1 cellular context compared by ENCODE assay signal in genomic region chr2:27753744-27754588, GRCh38.
TF ChIP-seq lines count a peak whose summit lies in the region.

No MANE protein-coding gene starts in this region.

TF ChIP-seq in HepG2, 621 proteins besides CTCF, POLR2A, EP300 and RAD21 (continued from another document and continues in another):
- no peak for TF ChIP-seq CERS6 (CRISPR knock-in tag; IDR thresholded peaks at IDR 0.05)
- peak; percentile 94 for TF ChIP-seq ERF (CRISPR knock-in tag; IDR thresholded peaks at IDR 0.05)
- no peak for TF ChIP-seq ZNF577 (CRISPR knock-in tag; IDR thresholded peaks at IDR 0.05; ENCODE audit: borderline replicate concordance, low read depth)
- no peak for TF ChIP-seq NFE2L1 (CRISPR knock-in tag; IDR thresholded peaks at IDR 0.05; ENCODE audit: borderline replicate concordance)
- no peak for TF ChIP-seq ZNF782 (CRISPR knock-in tag; IDR thresholded peaks at IDR 0.05; ENCODE audit: borderline replicate concordance)
- 0 out of 2 replicates have a peak, but pooled peaks have one; percentile 39 for TF ChIP-seq DRAP1 (CRISPR knock-in tag; IDR thresholded peaks at IDR 0.05)
- TF ChIP-seq KLF13 (CRISPR knock-in tag; IDR thresholded peaks at IDR 0.05): no peak
- peak; percentile 66; the same call in 1 of the 2 replicates for TF ChIP-seq KLF6 (CRISPR knock-in tag; IDR thresholded peaks at IDR 0.05)
- TF ChIP-seq ZNF691 (CRISPR knock-in tag; IDR thresholded peaks at IDR 0.05; ENCODE audit: borderline replicate concordance, low read depth): peak; percentile 62; the same call in 1 of the 2 replicates
- no peak for TF ChIP-seq ZNF101 (CRISPR knock-in tag; IDR thresholded peaks at IDR 0.05; ENCODE audit: borderline replicate concordance, low read depth)
- TF ChIP-seq ZNF326 (CRISPR knock-in tag; IDR thresholded peaks at IDR 0.05; ENCODE audit: borderline replicate concordance): no peak; the same call in 1 of the 2 replicates
- no peak for TF ChIP-seq ZFAT (CRISPR knock-in tag; conservative IDR thresholded peaks at IDR 0.05)
- TF ChIP-seq ZBTB37 (CRISPR knock-in tag; IDR thresholded peaks at IDR 0.05): no peak
- peak; percentile 36 to 92; a peak in 1 of 4 replicates for TF ChIP-seq HMGXB4 (CRISPR knock-in tag; IDR thresholded peaks at IDR 0.05; ENCODE audit: borderline replicate concordance in 1 of 2, low read depth in 1 of 2)
- peak; percentile 65; the same call in 1 of the 2 replicates for TF ChIP-seq ATF2 (CRISPR knock-in tag; IDR thresholded peaks at IDR 0.05)
- no peak for TF ChIP-seq PLSCR1 (CRISPR knock-in tag; IDR thresholded peaks at IDR 0.05; ENCODE audit: borderline replicate concordance)
- TF ChIP-seq PITX1 (CRISPR knock-in tag; IDR thresholded peaks at IDR 0.05): no peak
- TF ChIP-seq ZKSCAN8 (CRISPR knock-in tag; IDR thresholded peaks at IDR 0.05; ENCODE audit: borderline replicate concordance): peak; percentile 71; the same call in 1 of the 2 replicates
- no peak for TF ChIP-seq ZBTB8A (CRISPR knock-in tag; IDR thresholded peaks at IDR 0.05; ENCODE audit: borderline replicate concordance, low read depth)
- no peak for TF ChIP-seq ZNF615 (CRISPR knock-in tag; IDR thresholded peaks at IDR 0.05; ENCODE audit: borderline replicate concordance)
- peak; percentile 84 for TF ChIP-seq SALL1 (CRISPR knock-in tag; IDR thresholded peaks at IDR 0.05)
- TF ChIP-seq ZBTB7A (CRISPR knock-in tag; IDR thresholded peaks at IDR 0.05): no peak
- no peak for TF ChIP-seq HNRNPLL (IDR thresholded peaks at IDR 0.05; ENCODE audit: low read depth, low read length, poor library complexity, severe bottlenecking)
- TF ChIP-seq GPBP1L1 (CRISPR knock-in tag; IDR thresholded peaks at IDR 0.05): no peak
- TF ChIP-seq ISX (CRISPR knock-in tag; conservative IDR thresholded peaks at IDR 0.05): no peak
- TF ChIP-seq ZNF329 (CRISPR knock-in tag; IDR thresholded peaks at IDR 0.05; ENCODE audit: low read depth): no peak
- TF ChIP-seq MEIS2 (CRISPR knock-in tag; IDR thresholded peaks at IDR 0.05): peak; percentile 56; the same call in 1 of the 2 replicates
- TF ChIP-seq ARNT (IDR thresholded peaks at IDR 0.05): no peak
- TF ChIP-seq ZNF513 (CRISPR knock-in tag; conservative IDR thresholded peaks at IDR 0.05): no peak
- no peak for TF ChIP-seq ZNF576 (CRISPR knock-in tag; IDR thresholded peaks at IDR 0.05)
- no peak for TF ChIP-seq ZNF749 (CRISPR knock-in tag; IDR thresholded peaks at IDR 0.05; ENCODE audit: borderline replicate concordance)
- peak; percentile 32; the same call in 1 of the 2 replicates for TF ChIP-seq SIX1 (CRISPR knock-in tag; IDR thresholded peaks at IDR 0.05; ENCODE audit: borderline replicate concordance)
- TF ChIP-seq ZNF24 (IDR thresholded peaks at IDR 0.05): 0 out of 2 replicates have a peak, but pooled peaks have one; percentile 32
- TF ChIP-seq GMEB2 (CRISPR knock-in tag; IDR thresholded peaks at IDR 0.05; ENCODE audit: low read depth): no peak
- TF ChIP-seq NFYC (CRISPR knock-in tag; IDR thresholded peaks at IDR 0.05): no peak; the same call in 1 of the 2 replicates
- no peak for TF ChIP-seq KLF9 (CRISPR knock-in tag; IDR thresholded peaks at IDR 0.05; ENCODE audit: low read depth)
- no peak for TF ChIP-seq IRF9 (CRISPR knock-in tag; IDR thresholded peaks at IDR 0.05; ENCODE audit: borderline replicate concordance)
- TF ChIP-seq ZFP37 (CRISPR knock-in tag; IDR thresholded peaks at IDR 0.05; ENCODE audit: borderline replicate concordance): no peak
- TF ChIP-seq HES4 (CRISPR knock-in tag; IDR thresholded peaks at IDR 0.05; ENCODE audit: borderline replicate concordance): no peak
- TF ChIP-seq MED13 (CRISPR knock-in tag; IDR thresholded peaks at IDR 0.05): no peak
- no peak for TF ChIP-seq ELF4 (CRISPR knock-in tag; IDR thresholded peaks at IDR 0.05; ENCODE audit: borderline replicate concordance)
- no peak for TF ChIP-seq DPF2 (CRISPR knock-in tag; IDR thresholded peaks at IDR 0.05; ENCODE audit: borderline replicate concordance, low read depth)
- 0 out of 4 replicates have a peak, but pooled peaks of 1 of the 2 experiments have one; percentile 45 for TF ChIP-seq ATF4 (CRISPR knock-in tag; IDR thresholded peaks at IDR 0.05)
- no peak for TF ChIP-seq NFE2 (CRISPR knock-in tag; IDR thresholded peaks at IDR 0.05)
- no peak for TF ChIP-seq ZFYVE20 (CRISPR knock-in tag; IDR thresholded peaks at IDR 0.05; ENCODE audit: borderline replicate concordance, low read depth)
- no peak for TF ChIP-seq E2F1 (CRISPR knock-in tag; IDR thresholded peaks at IDR 0.05)
- 0 out of 2 replicates have a peak, but pooled peaks have one; percentile 75 for TF ChIP-seq ZMAT3 (CRISPR knock-in tag; conservative IDR thresholded peaks at IDR 0.05)
- no peak for TF ChIP-seq POLR2G (IDR thresholded peaks at IDR 0.05; ENCODE audit: low read depth, low read length)
- no peak for TF ChIP-seq CCAR2 (optimal IDR thresholded peaks at IDR 0.05; ENCODE audit: low read depth, low read length)
- TF ChIP-seq NAIF1 (CRISPR knock-in tag; IDR thresholded peaks at IDR 0.05; ENCODE audit: borderline replicate concordance): no peak
